15 cellular contexts compared by ENCODE assay signal in genomic region chr17:17950806-17951205, GRCh38. TPM values are rescaled to one million over a fixed set of nuclear protein-coding genes. Genes with fewer than 3 reads are reported as not detected.
DNase-seq lines count a peak whose midpoint lies in the region; FAIRE-seq and TF ChIP-seq lines count a peak whose summit lies in the region.
"Had no signal": no experiment of that assay in that cellular context is flagged by ENCODE, and none has a peak within 500 bp of the region (broad histone marks: within the 10 kb centered on the region; RNA-seq: fewer than 3 reads in every experiment).

No MANE protein-coding gene starts in this region.

- no TSS peak for BruUV-seq in PC-9 (replicated peaks; lab: Mats Ljungman, UMichigan)

- peaks cover 12% of the 10 kb centered on the region for H3K36me3 Mint-ChIP-seq in osteocyte (ENCODE audit: unreplicated experiment)

- H3K27me3 ChIP-seq in PC-9 (ENCODE audit: insufficient read depth, low read depth) = no peaks in the 10 kb centered on the region
- no peaks in the 10 kb centered on the region for H3K27me3 ChIP-seq in neuronal stem cell (ENCODE audit: control insufficient read depth in 3 of 3, insufficient read depth in 3 of 3, low read depth in 1 of 3, low read length in 3 of 3)

- intact Hi-C loops in PC-9 (cut with micrococcal nuclease; ENCODE audit: unreplicated experiment) (no loop called here), posterior cingulate gyrus (cut with DNase I) (no loop called here)

- H3K4me3 ChIP-seq in GM12875 (ENCODE audit: low read depth, low read length) (no peak overlapping the region), PC-9 (no peak overlapping the region), epithelial cell of proximal tubule (ENCODE audit: low read depth, low read length) (no peak overlapping the region), neuronal stem cell (ENCODE audit: low read length in 2 of 2) (no peak overlapping the region)
- H3K4me3 ChIP-seq: thoracic aorta had no signal

- no peaks in the 10 kb centered on the region for H3K9me2 ChIP-seq in PC-9 (ENCODE audit: insufficient read depth)

- H3K18ac ChIP-seq in neuronal stem cell (ENCODE audit: low read length) = no peak overlapping the region

- POLR2A ChIA-PET in PC-9 (lab: Charles Lee; ENCODE audit: unreplicated experiment) = no interaction called here

- peak overlapping the region; percentile 86 for H3K27ac Mint-ChIP-seq in osteocyte (ENCODE audit: unreplicated experiment)

- H2AFZ ChIP-seq in PC-9 (no peak overlapping the region), neuronal stem cell (ENCODE audit: low read length) (no peak overlapping the region)

- no CpG with 5 or more reads among the region's 1 CpG for WGBS in neuronal stem cell (ENCODE audit: extremely low coverage in 2 of 2, insufficient read length in 2 of 2, insufficient replicate concordance in 1 of 2), 2 donors

- H2BK120ac ChIP-seq in neuronal stem cell (ENCODE audit: low read depth, low read length) = no peak overlapping the region

- no peak overlapping the region for H3K23ac ChIP-seq in neuronal stem cell (ENCODE audit: low read depth, low read length, poor library complexity)

- no peak overlapping the region for H3K9ac ChIP-seq in neuronal stem cell (ENCODE audit: low read depth, low read length, poor library complexity)

- TF ChIP-seq CTCF in GM12875 (IDR thresholded peaks at IDR 0.05; ENCODE audit: borderline replicate concordance, insufficient read depth, low read depth, low read length) (peak; percentile 27; the same call in 1 of the 2 replicates), PC-9 (conservative IDR thresholded peaks at IDR 0.05) (peak; percentile 52; the same call in 1 of the 2 replicates), epithelial cell of proximal tubule (conservative IDR thresholded peaks at IDR 0.05; ENCODE audit: low read depth, low read length) (peak; percentile 50), osteocyte (IDR thresholded peaks at IDR 0.05) (no peak)

- H3K27me3 Mint-ChIP-seq in osteocyte (ENCODE audit: unreplicated experiment) = no peaks in the 10 kb centered on the region
- H3K27me3 Mint-ChIP-seq: naive thymus-derived CD8-positive, alpha-beta T cell had no signal

- no peaks in the 10 kb centered on the region for H3K79me1 ChIP-seq in neuronal stem cell (ENCODE audit: low read depth, low read length)

- peaks cover 13% of the 10 kb centered on the region for H3F3A ChIP-seq in PC-9 (ENCODE audit: insufficient read depth, low read depth)

- H3K4me2 ChIP-seq in PC-9 = no peak overlapping the region
- no peak overlapping the region for H3K4me2 ChIP-seq in neuronal stem cell (ENCODE audit: insufficient read depth, low read length, poor library complexity, severe bottlenecking)

- DNase-seq in PC-9 = no peak
- no peak for DNase-seq in epithelial cell of proximal tubule (ENCODE audit: low read depth)
- DNase-seq in osteocyte (ENCODE audit: extremely low spot score, unreplicated experiment) = no peak
- no peak for DNase-seq in NCI-H82 treated with DMSO at 0.1 percent for 48 hours (lab: John Stamatoyannopoulos, UW; ENCODE audit: unreplicated experiment)
- DNase-seq in posterior cingulate gyrus = no peak
- DNase-seq in RCC 7860 (ENCODE audit: low spot score) = no peak
- DNase-seq in neuronal stem cell (ENCODE audit: low spot score) = no peak
- DNase-seq: activated T-cell treated with anti-CD3 and anti-CD28 coated beads, Interleukin-2, amount 50 U/mL, for 1 hour; amniotic stem cell; COR-L47; naive thymus-derived CD8-positive, alpha-beta T cell; NCI-H2029 treated with DMSO at 0.1 percent for 48 hours; small intestine had no signal

- peaks cover 39% of the 10 kb centered on the region for H3K4me1 Mint-ChIP-seq in osteocyte (ENCODE audit: unreplicated experiment)

- H3K9me3 ChIP-seq in PC-9 (ENCODE audit: insufficient read depth, low read depth) (no peaks in the 10 kb centered on the region), neuronal stem cell (replicated peaks in 1 of 2; ENCODE audit: control insufficient read depth in 2 of 2, insufficient read depth in 1 of 2, low read depth in 1 of 2, low read length in 2 of 2) (peaks cover 0 to 3% of the 10 kb centered on the region in 2 donors)
- H3K9me3 ChIP-seq: thoracic aorta had no signal

- H2BK15ac ChIP-seq in neuronal stem cell (ENCODE audit: low read length) = no peak overlapping the region

- no peak overlapping the region for H4K91ac ChIP-seq in neuronal stem cell (ENCODE audit: low read depth, low read length, poor library complexity)

- H3K9me3 Mint-ChIP-seq in osteocyte (ENCODE audit: unreplicated experiment) = no peaks in the 10 kb centered on the region
- H3K9me3 Mint-ChIP-seq: naive thymus-derived CD8-positive, alpha-beta T cell had no signal

- H3K4me3 Mint-ChIP-seq in osteocyte (ENCODE audit: unreplicated experiment) = no peak overlapping the region

- H4K8ac ChIP-seq in neuronal stem cell (ENCODE audit: low read depth, low read length) = no peak overlapping the region

- no peak overlapping the region for H2AK5ac ChIP-seq in neuronal stem cell (ENCODE audit: low read depth, low read length)

- H2BK5ac ChIP-seq in neuronal stem cell (ENCODE audit: low read length) = no peak overlapping the region

- H3K4ac ChIP-seq in neuronal stem cell (ENCODE audit: low read length) = no peak overlapping the region

- no peak overlapping the region for H2BK12ac ChIP-seq in neuronal stem cell (ENCODE audit: low read length)

- H3K36me3 ChIP-seq in PC-9 (ENCODE audit: low read depth) (no peaks in the 10 kb centered on the region), neuronal stem cell (replicated peaks in 1 of 2; ENCODE audit: control insufficient read depth in 2 of 2, insufficient read depth in 2 of 2, low read length in 2 of 2) (peaks cover 0 to 2% of the 10 kb centered on the region in 2 donors)
- H3K36me3 ChIP-seq: thoracic aorta had no signal

- H3K27ac ChIP-seq in PC-9 = no peak overlapping the region
- no peak overlapping the region for H3K27ac ChIP-seq in neuronal stem cell (replicated peaks; ENCODE audit: low read length)
- H3K27ac ChIP-seq: thoracic aorta had no signal

- no peaks in the 10 kb centered on the region for H4K20me1 ChIP-seq in PC-9 (ENCODE audit: insufficient read depth)

- no peak for FAIRE-seq in RCC 7860 (lab: Jason Lieb, UNC)
- FAIRE-seq: small intestine had no signal

- peaks cover 43% of the 10 kb centered on the region for H3K79me2 ChIP-seq in PC-9 (ENCODE audit: low read depth)

- no peak overlapping the region for H3K14ac ChIP-seq in neuronal stem cell (ENCODE audit: low read length)

- CTCF ChIA-PET in PC-9 (lab: Charles Lee) = no interaction called here

- peaks cover 27% of the 10 kb centered on the region for H3K4me1 ChIP-seq in PC-9 (replicated peaks; ENCODE audit: insufficient read depth)
- H3K4me1 ChIP-seq in neuronal stem cell (ENCODE audit: control insufficient read depth in 2 of 2, insufficient read depth in 1 of 2, low read depth in 1 of 2, low read length in 2 of 2) = peaks cover 2 to 9% of the 10 kb centered on the region in 2 donors

RNA-seq across cellular contexts. Expression of gene TOM1L2, which starts 21.4 kb away (rescaled TPM):
- total RNA-seq in PC-9 (2021) = 68.5 and 71.8 TPM in 2 replicates
- 13.2 and 19.4 TPM in 2 replicates for total RNA-seq in epithelial cell of proximal tubule
- 69.7 and 69.8 TPM in 2 replicates for total RNA-seq in osteocyte
- 11.3 TPM for polyA plus RNA-seq in neuronal stem cell (2013, experiment 1 of 2)
- polyA plus RNA-seq in neuronal stem cell (2013, experiment 2 of 2) = 12.2 TPM

RNA-seq across cellular contexts. Expression of gene DRC3, which starts 21.9 kb away (rescaled TPM):
- total RNA-seq in PC-9 (2021) (7.2 and 15.2 TPM in 2 replicates), epithelial cell of proximal tubule (0.06 and 0.72 TPM in 2 replicates), osteocyte (2.1 and 2.9 TPM in 2 replicates)
- polyA plus RNA-seq in neuronal stem cell (2013, experiment 1 of 2) = 1.1 TPM
- polyA plus RNA-seq in neuronal stem cell (2013, experiment 2 of 2) = 0.62 TPM
